Comparison of ENCODE assay signal across 21 cellular contexts in the genomic region with DNA sequence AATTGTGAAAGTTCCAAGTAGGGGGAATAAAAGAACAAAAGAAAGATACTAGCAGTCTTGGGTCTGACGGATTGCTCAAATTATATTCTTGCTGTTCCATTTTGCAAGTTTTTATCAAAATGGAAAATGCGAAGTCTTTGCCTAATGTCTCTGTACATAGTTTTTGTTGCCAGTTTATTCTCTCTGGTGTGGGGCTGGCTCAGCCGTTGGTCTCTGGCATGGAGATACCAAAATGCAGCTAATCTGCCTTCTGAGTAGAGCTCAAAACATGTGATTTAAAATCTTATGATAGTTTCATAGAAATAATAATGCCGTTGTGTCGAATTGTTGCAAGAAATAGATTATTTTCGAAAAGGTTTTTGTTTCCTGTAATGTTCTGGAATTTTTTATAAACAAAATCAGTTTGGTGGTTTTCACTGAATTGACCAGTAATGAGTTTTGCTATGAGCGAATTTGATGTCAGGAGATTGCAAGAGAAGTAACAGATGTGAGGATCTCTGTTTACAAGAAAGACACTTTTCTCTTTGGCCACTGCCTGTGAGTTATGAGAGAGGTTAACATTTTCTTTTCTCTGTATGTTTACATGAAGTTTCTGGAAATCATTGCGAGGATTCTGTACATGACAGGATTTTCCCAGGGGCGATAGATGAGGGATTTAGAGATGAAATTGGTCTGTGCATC.
"Had no signal": no experiment of that assay in that cellular context is flagged by ENCODE, and none has a peak within 500 bp of the region (broad histone marks: within the 10 kb centered on the region; RNA-seq: fewer than 3 reads in every experiment).

No MANE protein-coding gene starts in this region.

- H3K27me3 Mint-ChIP-seq: dendritic cell treated with granulocyte-macrophage colony-stimulating factor and Interleukin-4, amounts not matched to agents 40 ng/mL and 50 ng/mL, for 4 days had no signal

- H2AFZ ChIP-seq: parathyroid adenoma had no signal

- H3K36me3 Mint-ChIP-seq: activated CD4-positive, alpha-beta memory T cell treated with anti-CD3 and anti-CD28 coated beads for 36 hours had no signal

- H3K79me2 ChIP-seq: parathyroid adenoma had no signal

- ATAC-seq: activated CD8-positive, alpha-beta memory T cell treated with anti-CD3 and anti-CD28 coated beads, Interleukin-2, amount 10 ng/mL, durations not matched to agents 7 days and 5 days; gastrocnemius medialis; heart left ventricle; lower lobe of right lung; naive thymus-derived CD4-positive, alpha-beta T cell; stimulated activated naive CD8-positive, alpha-beta T cell treated with anti-CD3 and anti-CD28 coated beads, Interleukin-15, Interleukin-2, amounts not matched to agents 100 U/mL and 50 U/mL, for 24 hours had no signal

- H3K27me3 ChIP-seq: adrenal gland, gastrocnemius medialis, heart left ventricle, upper lobe of left lung had no signal

- H3K4me3 Mint-ChIP-seq: activated CD4-positive, alpha-beta memory T cell treated with anti-CD3 and anti-CD28 coated beads for 36 hours; activated CD8-positive, alpha-beta memory T cell treated with anti-CD3 and anti-CD28 coated beads, Interleukin-2, amount 10 ng/mL, durations not matched to agents 7 days and 5 days; activated naive CD4-positive, alpha-beta T cell treated with anti-CD3 and anti-CD28 coated beads for 36 hours; dendritic cell treated with granulocyte-macrophage colony-stimulating factor and Interleukin-4, amounts not matched to agents 40 ng/mL and 50 ng/mL, for 4 days; naive thymus-derived CD4-positive, alpha-beta T cell had no signal

- H3K4me1 ChIP-seq: parathyroid adenoma had no signal

- H3K4me3 ChIP-seq: adrenal gland, gastrocnemius medialis, heart left ventricle, lower lobe of right lung, SK-N-MC, skin epidermis, upper lobe of left lung had no signal

- H3K27ac Mint-ChIP-seq: activated CD4-positive, alpha-beta memory T cell treated with anti-CD3 and anti-CD28 coated beads for 36 hours; activated CD8-positive, alpha-beta memory T cell treated with anti-CD3 and anti-CD28 coated beads, Interleukin-2, amount 10 ng/mL, durations not matched to agents 7 days and 5 days; activated naive CD4-positive, alpha-beta T cell treated with anti-CD3 and anti-CD28 coated beads for 36 hours; activated T-helper 2 cell treated with anti-CD3 and anti-CD28 coated beads, Interferon-gamma antibody, Interleukin-2, Interleukin-4, amounts not matched to agents 10 μg/mL and 5 μg/mL and 100 μg/mL, durations not matched to agents 14 hours and 24 hours and 36 hours; dendritic cell treated with granulocyte-macrophage colony-stimulating factor and Interleukin-4, amounts not matched to agents 40 ng/mL and 50 ng/mL, for 4 days; naive thymus-derived CD4-positive, alpha-beta T cell had no signal

- H3K9me3 ChIP-seq: adrenal gland, gastrocnemius medialis, heart left ventricle, lower lobe of right lung, upper lobe of left lung had no signal

- H3K27ac ChIP-seq: adrenal gland, gastrocnemius medialis, lower lobe of right lung, parathyroid adenoma, SK-N-MC, skin epidermis, upper lobe of left lung, VCaP had no signal

- DNase-seq: activated CD4-positive, alpha-beta memory T cell treated with anti-CD3 and anti-CD28 coated beads for 36 hours; activated CD8-positive, alpha-beta memory T cell treated with anti-CD3 and anti-CD28 coated beads, Interleukin-2, amount 10 ng/mL, durations not matched to agents 7 days and 5 days; activated naive CD4-positive, alpha-beta T cell treated with anti-CD3 and anti-CD28 coated beads for 36 hours; activated T-cell treated with anti-CD3 and anti-CD28 coated beads, Interleukin-2, amount 50 U/mL, for 1 hour; adrenal gland; central memory CD4-positive, alpha-beta T cell; effector memory CD4-positive, alpha-beta T cell; gastrocnemius medialis; heart left ventricle; left cardiac atrium; lower lobe of right lung; naive thymus-derived CD4-positive, alpha-beta T cell; retina; stimulated activated naive CD8-positive, alpha-beta T cell treated with anti-CD3 and anti-CD28 coated beads, Interleukin-15, Interleukin-2, amounts not matched to agents 100 U/mL and 50 U/mL, for 24 hours; upper lobe of left lung had no signal

- H3K36me3 ChIP-seq: adrenal gland, gastrocnemius medialis, heart left ventricle, lower lobe of right lung, upper lobe of left lung had no signal

- H3K9me3 Mint-ChIP-seq: activated CD4-positive, alpha-beta memory T cell treated with anti-CD3 and anti-CD28 coated beads for 36 hours; activated naive CD4-positive, alpha-beta T cell treated with anti-CD3 and anti-CD28 coated beads for 36 hours; activated T-helper 2 cell treated with anti-CD3 and anti-CD28 coated beads, Interferon-gamma antibody, Interleukin-2, Interleukin-4, amounts not matched to agents 10 μg/mL and 5 μg/mL and 100 μg/mL, durations not matched to agents 14 hours and 24 hours and 36 hours; dendritic cell treated with granulocyte-macrophage colony-stimulating factor and Interleukin-4, amounts not matched to agents 40 ng/mL and 50 ng/mL, for 4 days had no signal
